ENCODE assay signal across 1 cellular context in the genomic region with DNA sequence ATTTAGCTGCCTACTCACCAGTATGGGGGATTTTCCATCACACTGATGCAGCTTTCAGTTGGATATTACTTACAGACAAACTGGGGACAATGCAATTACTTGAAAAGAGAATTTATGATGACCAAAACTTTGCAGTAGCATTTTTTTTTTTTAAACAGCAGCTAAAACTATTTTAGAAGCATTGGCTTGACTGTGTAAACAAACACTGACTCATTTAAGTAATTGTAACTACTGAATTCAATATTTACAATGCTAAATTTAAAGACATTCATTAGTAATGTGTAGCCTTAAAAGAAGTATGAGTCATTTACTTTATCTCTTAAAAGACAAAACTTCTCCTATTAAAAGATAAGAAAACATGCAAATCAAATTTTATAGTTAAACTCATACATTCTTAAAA.
TF ChIP-seq lines count a peak whose summit lies in the region.

No MANE protein-coding gene starts in this region.

TF ChIP-seq in GM12878, 131 proteins besides CTCF, POLR2A, EP300 and RAD21 (continued from another document):
- TF ChIP-seq, protein P1, sequence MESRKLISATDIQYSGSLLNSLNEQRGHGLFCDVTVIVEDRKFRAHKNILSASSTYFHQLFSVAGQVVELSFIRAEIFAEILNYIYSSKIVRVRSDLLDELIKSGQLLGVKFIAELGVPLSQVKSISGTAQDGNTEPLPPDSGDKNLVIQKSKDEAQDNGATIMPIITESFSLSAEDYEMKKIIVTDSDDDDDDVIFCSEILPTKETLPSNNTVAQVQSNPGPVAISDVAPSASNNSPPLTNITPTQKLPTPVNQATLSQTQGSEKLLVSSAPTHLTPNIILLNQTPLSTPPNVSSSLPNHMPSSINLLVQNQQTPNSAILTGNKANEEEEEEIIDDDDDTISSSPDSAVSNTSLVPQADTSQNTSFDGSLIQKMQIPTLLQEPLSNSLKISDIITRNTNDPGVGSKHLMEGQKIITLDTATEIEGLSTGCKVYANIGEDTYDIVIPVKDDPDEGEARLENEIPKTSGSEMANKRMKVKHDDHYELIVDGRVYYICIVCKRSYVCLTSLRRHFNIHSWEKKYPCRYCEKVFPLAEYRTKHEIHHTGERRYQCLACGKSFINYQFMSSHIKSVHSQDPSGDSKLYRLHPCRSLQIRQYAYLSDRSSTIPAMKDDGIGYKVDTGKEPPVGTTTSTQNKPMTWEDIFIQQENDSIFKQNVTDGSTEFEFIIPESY (IDR thresholded peaks at IDR 0.05): no peak
- TF ChIP-seq SUPT20H (IDR thresholded peaks at IDR 0.05; ENCODE audit: borderline replicate concordance, control insufficient read depth, low read depth, low read length): no peak
- no peak for TF ChIP-seq RBBP5 (conservative IDR thresholded peaks at IDR 0.05)
- TF ChIP-seq CBX3 (IDR thresholded peaks at IDR 0.05; ENCODE audit: borderline replicate concordance, low read depth): no peak
- TF ChIP-seq, protein P2, sequence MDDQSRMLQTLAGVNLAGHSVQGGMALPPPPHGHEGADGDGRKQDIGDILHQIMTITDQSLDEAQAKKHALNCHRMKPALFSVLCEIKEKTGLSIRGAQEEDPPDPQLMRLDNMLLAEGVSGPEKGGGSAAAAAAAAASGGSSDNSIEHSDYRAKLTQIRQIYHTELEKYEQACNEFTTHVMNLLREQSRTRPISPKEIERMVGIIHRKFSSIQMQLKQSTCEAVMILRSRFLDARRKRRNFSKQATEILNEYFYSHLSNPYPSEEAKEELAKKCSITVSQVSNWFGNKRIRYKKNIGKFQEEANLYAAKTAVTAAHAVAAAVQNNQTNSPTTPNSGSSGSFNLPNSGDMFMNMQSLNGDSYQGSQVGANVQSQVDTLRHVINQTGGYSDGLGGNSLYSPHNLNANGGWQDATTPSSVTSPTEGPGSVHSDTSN (IDR thresholded peaks at IDR 0.05; ENCODE audit: insufficient replicate concordance, low read depth, low read length): no peak
- no peak for TF ChIP-seq NRF1 (conservative IDR thresholded peaks at IDR 0.05; ENCODE audit: low read depth, low read length)
- TF ChIP-seq, protein P3, sequence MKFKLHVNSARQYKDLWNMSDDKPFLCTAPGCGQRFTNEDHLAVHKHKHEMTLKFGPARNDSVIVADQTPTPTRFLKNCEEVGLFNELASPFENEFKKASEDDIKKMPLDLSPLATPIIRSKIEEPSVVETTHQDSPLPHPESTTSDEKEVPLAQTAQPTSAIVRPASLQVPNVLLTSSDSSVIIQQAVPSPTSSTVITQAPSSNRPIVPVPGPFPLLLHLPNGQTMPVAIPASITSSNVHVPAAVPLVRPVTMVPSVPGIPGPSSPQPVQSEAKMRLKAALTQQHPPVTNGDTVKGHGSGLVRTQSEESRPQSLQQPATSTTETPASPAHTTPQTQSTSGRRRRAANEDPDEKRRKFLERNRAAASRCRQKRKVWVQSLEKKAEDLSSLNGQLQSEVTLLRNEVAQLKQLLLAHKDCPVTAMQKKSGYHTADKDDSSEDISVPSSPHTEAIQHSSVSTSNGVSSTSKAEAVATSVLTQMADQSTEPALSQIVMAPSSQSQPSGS (IDR thresholded peaks at IDR 0.05; ENCODE audit: low read length): peak; percentile 32; the same call in 1 of the 2 replicates
- 0 out of 2 replicates have a peak, but pooled peaks have one; percentile 25 for TF ChIP-seq NFIC (IDR thresholded peaks at IDR 0.05; ENCODE audit: low read depth, low read length)
- no peak for TF ChIP-seq POLR2AphosphoS5 (IDR thresholded peaks at IDR 0.05; ENCODE audit: low read length)
- no peak for TF ChIP-seq CHD1 (IDR thresholded peaks at IDR 0.05; ENCODE audit: low read depth, low read length)
- TF ChIP-seq STAT3 (IDR thresholded peaks at IDR 0.05; ENCODE audit: low read depth, low read length): no peak
- no peak for TF ChIP-seq ZSCAN29 (IDR thresholded peaks at IDR 0.05)
- no peak for TF ChIP-seq NBN (IDR thresholded peaks at IDR 0.05)
- TF ChIP-seq HDAC6 (IDR thresholded peaks at IDR 0.05; ENCODE audit: unreplicated experiment): no peak
- TF ChIP-seq, protein P4, sequence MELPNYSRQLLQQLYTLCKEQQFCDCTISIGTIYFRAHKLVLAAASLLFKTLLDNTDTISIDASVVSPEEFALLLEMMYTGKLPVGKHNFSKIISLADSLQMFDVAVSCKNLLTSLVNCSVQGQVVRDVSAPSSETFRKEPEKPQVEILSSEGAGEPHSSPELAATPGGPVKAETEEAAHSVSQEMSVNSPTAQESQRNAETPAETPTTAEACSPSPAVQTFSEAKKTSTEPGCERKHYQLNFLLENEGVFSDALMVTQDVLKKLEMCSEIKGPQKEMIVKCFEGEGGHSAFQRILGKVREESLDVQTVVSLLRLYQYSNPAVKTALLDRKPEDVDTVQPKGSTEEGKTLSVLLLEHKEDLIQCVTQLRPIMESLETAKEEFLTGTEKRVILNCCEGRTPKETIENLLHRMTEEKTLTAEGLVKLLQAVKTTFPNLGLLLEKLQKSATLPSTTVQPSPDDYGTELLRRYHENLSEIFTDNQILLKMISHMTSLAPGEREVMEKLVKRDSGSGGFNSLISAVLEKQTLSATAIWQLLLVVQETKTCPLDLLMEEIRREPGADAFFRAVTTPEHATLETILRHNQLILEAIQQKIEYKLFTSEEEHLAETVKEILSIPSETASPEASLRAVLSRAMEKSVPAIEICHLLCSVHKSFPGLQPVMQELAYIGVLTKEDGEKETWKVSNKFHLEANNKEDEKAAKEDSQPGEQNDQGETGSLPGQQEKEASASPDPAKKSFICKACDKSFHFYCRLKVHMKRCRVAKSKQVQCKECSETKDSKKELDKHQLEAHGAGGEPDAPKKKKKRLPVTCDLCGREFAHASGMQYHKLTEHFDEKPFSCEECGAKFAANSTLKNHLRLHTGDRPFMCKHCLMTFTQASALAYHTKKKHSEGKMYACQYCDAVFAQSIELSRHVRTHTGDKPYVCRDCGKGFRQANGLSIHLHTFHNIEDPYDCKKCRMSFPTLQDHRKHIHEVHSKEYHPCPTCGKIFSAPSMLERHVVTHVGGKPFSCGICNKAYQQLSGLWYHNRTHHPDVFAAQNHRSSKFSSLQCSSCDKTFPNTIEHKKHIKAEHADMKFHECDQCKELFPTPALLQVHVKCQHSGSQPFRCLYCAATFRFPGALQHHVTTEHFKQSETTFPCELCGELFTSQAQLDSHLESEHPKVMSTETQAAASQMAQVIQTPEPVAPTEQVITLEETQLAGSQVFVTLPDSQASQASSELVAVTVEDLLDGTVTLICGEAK (IDR thresholded peaks at IDR 0.05; ENCODE audit: borderline replicate concordance): peak; percentile 7; the same call in 1 of the 2 replicates
- TF ChIP-seq JUNB (IDR thresholded peaks at IDR 0.05): peak; percentile 72
- peak; percentile 88 for TF ChIP-seq MEF2A (IDR thresholded peaks at IDR 0.05; ENCODE audit: insufficient read depth, low read depth, low read length)
- no peak for TF ChIP-seq CBX5 (IDR thresholded peaks at IDR 0.05; ENCODE audit: low read depth)
- TF ChIP-seq, protein P5, sequence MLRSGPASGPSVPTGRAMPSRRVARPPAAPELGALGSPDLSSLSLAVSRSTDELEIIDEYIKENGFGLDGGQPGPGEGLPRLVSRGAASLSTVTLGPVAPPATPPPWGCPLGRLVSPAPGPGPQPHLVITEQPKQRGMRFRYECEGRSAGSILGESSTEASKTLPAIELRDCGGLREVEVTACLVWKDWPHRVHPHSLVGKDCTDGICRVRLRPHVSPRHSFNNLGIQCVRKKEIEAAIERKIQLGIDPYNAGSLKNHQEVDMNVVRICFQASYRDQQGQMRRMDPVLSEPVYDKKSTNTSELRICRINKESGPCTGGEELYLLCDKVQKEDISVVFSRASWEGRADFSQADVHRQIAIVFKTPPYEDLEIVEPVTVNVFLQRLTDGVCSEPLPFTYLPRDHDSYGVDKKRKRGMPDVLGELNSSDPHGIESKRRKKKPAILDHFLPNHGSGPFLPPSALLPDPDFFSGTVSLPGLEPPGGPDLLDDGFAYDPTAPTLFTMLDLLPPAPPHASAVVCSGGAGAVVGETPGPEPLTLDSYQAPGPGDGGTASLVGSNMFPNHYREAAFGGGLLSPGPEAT (IDR thresholded peaks at IDR 0.05; ENCODE audit: low read depth): peak; percentile 25; the same call in 1 of the 2 replicates
- 0 out of 2 replicates have a peak, but pooled peaks have one; percentile 27 for TF ChIP-seq JUND (IDR thresholded peaks at IDR 0.05; ENCODE audit: low read depth, low read length)
- TF ChIP-seq MTA2 (IDR thresholded peaks at IDR 0.05; ENCODE audit: low read depth): peak; percentile 76
- no peak for TF ChIP-seq NFYA (IDR thresholded peaks at IDR 0.05; ENCODE audit: borderline replicate concordance, low read depth, low read length)
- TF ChIP-seq MEF2B (IDR thresholded peaks at IDR 0.05; ENCODE audit: partially characterized antibody, poor library complexity, severe bottlenecking): peak; percentile 84
